Comparison of ENCODE assay signal across 21 cellular contexts in the genomic region with DNA sequence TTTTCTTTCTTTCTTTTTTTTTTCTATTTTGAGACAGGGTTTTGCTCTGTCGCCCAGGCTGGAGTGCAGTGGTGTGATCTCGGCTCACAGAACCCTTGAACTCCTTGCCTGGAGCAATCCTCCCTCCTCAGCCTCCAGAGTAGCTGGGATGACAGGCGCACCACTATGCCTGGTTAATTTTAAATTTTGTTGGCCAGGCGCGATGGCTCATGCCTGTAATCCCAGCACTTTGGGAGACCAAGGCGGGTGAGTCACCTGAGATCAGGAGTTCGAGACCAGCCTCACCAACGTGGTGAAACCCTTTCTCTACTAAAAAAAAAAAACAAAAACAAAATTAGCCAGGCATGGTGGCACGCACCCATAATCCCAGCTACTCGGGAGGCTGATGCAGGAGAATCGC. TPM values are rescaled to one million over a fixed set of nuclear protein-coding genes. Genes with fewer than 3 reads are reported as not detected.
"Had no signal": no experiment of that assay in that cellular context is flagged by ENCODE, and none has a peak within 500 bp of the region (broad histone marks: within the 10 kb centered on the region; RNA-seq: fewer than 3 reads in every experiment).

No MANE protein-coding gene starts in this region.

- H3K4me3 Mint-ChIP-seq: activated CD4-positive, alpha-beta T cell treated with anti-CD3 and anti-CD28 coated beads, Interleukin-2, amount 10 ng/mL, durations not matched to agents 7 days and 5 days; activated CD8-positive, alpha-beta T cell treated with anti-CD3 and anti-CD28 coated beads, Interleukin-2, amount 10 ng/mL, durations not matched to agents 7 days and 5 days; activated naive CD4-positive, alpha-beta T cell treated with anti-CD3 and anti-CD28 coated beads for 36 hours; activated T-cell treated with anti-CD3 and anti-CD28 coated beads, Interleukin-2, amount 50 U/mL, for 24 hours; immature natural killer cell; naive thymus-derived CD4-positive, alpha-beta T cell; stimulated activated naive CD8-positive, alpha-beta T cell treated with anti-CD3 and anti-CD28 coated beads, Interleukin-15, amount 100 ng/mL, for 72 hours; T-helper 1 cell treated with Interleukin-12 subunit alpha and Interleukin-12 subunit beta and Interleukin-4 antibody, amounts not matched to agents 30 μg/mL and 1 μg/mL, for 36 hours had no signal

- H3K4me1 ChIP-seq: testis had no signal

- H3K4me3 ChIP-seq: body of pancreas, dorsolateral prefrontal cortex, ovary, psoas muscle, testis had no signal

- H3K9me3 Mint-ChIP-seq: activated CD4-positive, alpha-beta T cell treated with anti-CD3 and anti-CD28 coated beads, Interleukin-2, amount 10 ng/mL, durations not matched to agents 7 days and 5 days; activated naive CD4-positive, alpha-beta T cell treated with anti-CD3 and anti-CD28 coated beads for 36 hours; activated T-cell treated with anti-CD3 and anti-CD28 coated beads, Interleukin-2, amount 50 U/mL, for 24 hours; activated T-helper 2 cell treated with anti-CD3 and anti-CD28 coated beads, Interferon-gamma antibody, Interleukin-2, Interleukin-4, amounts not matched to agents 10 μg/mL and 5 μg/mL and 100 μg/mL, durations not matched to agents 14 hours and 24 hours and 36 hours; naive thymus-derived CD4-positive, alpha-beta T cell; stimulated activated naive CD8-positive, alpha-beta T cell treated with anti-CD3 and anti-CD28 coated beads, Interleukin-15, amount 100 ng/mL, for 72 hours; T-helper 1 cell treated with Interleukin-12 subunit alpha and Interleukin-12 subunit beta and Interleukin-4 antibody, amounts not matched to agents 30 μg/mL and 1 μg/mL, for 36 hours had no signal

- H3K9me3 ChIP-seq: body of pancreas, ovary, psoas muscle, testis had no signal

- H3K27ac ChIP-seq: dorsolateral prefrontal cortex, ovary, psoas muscle, testis had no signal

- H3K27me3 ChIP-seq: body of pancreas, dorsolateral prefrontal cortex, foreskin keratinocyte, ovary, testis had no signal

- H3K36me3 Mint-ChIP-seq: immature natural killer cell; naive thymus-derived CD4-positive, alpha-beta T cell had no signal

- H3K27ac Mint-ChIP-seq: activated CD4-positive, alpha-beta T cell treated with anti-CD3 and anti-CD28 coated beads, Interleukin-2, amount 10 ng/mL, durations not matched to agents 7 days and 5 days; activated CD8-positive, alpha-beta T cell treated with anti-CD3 and anti-CD28 coated beads, Interleukin-2, amount 10 ng/mL, durations not matched to agents 7 days and 5 days; activated naive CD4-positive, alpha-beta T cell treated with anti-CD3 and anti-CD28 coated beads for 36 hours; activated T-cell treated with anti-CD3 and anti-CD28 coated beads, Interleukin-2, amount 50 U/mL, for 24 hours; activated T-helper 2 cell treated with anti-CD3 and anti-CD28 coated beads, Interferon-gamma antibody, Interleukin-2, Interleukin-4, amounts not matched to agents 10 μg/mL and 5 μg/mL and 100 μg/mL, durations not matched to agents 14 hours and 24 hours and 36 hours; immature natural killer cell; stimulated activated naive CD8-positive, alpha-beta T cell treated with anti-CD3 and anti-CD28 coated beads, Interleukin-15, amount 100 ng/mL, for 72 hours; T-helper 1 cell treated with Interleukin-12 subunit alpha and Interleukin-12 subunit beta and Interleukin-4 antibody, amounts not matched to agents 30 μg/mL and 1 μg/mL, for 36 hours had no signal

- H3K36me3 ChIP-seq: ovary had no signal

- DNase-seq: activated CD4-positive, alpha-beta T cell treated with anti-CD3 and anti-CD28 coated beads, Interleukin-2, amount 10 ng/mL, durations not matched to agents 7 days and 5 days; activated CD8-positive, alpha-beta T cell treated with anti-CD3 and anti-CD28 coated beads, Interleukin-2, amount 10 ng/mL, durations not matched to agents 7 days and 5 days; activated naive CD4-positive, alpha-beta T cell treated with anti-CD3 and anti-CD28 coated beads for 36 hours; activated T-cell treated with anti-CD3 and anti-CD28 coated beads, Interleukin-2, amount 50 U/mL, for 24 hours; body of pancreas; central memory CD4-positive, alpha-beta T cell; dorsolateral prefrontal cortex; foreskin keratinocyte; head of caudate nucleus; immature natural killer cell; mesenchymal stem cell; naive thymus-derived CD4-positive, alpha-beta T cell; ovary; psoas muscle; right cardiac atrium; small intestine; stimulated activated CD4-positive, alpha-beta T cell treated with anti-CD3 and anti-CD28 coated beads, Interleukin-4, amount 100 ng/mL, for 1 hour; stimulated activated naive CD8-positive, alpha-beta T cell treated with anti-CD3 and anti-CD28 coated beads, Interleukin-15, amount 100 ng/mL, for 72 hours; testis had no signal

RNA-seq across cellular contexts. Expression of a gene that starts 55.1 kb away (rescaled TPM):
- total RNA-seq: activated CD4-positive, alpha-beta T cell treated with anti-CD3 and anti-CD28 coated beads, Interleukin-2, amount 10 ng/mL, durations not matched to agents 7 days and 5 days had no signal
- polyA plus RNA-seq: immature natural killer cell; naive thymus-derived CD4-positive, alpha-beta T cell had no signal
